Comparison of ENCODE assay signal across 8 cellular contexts in the genomic region with DNA sequence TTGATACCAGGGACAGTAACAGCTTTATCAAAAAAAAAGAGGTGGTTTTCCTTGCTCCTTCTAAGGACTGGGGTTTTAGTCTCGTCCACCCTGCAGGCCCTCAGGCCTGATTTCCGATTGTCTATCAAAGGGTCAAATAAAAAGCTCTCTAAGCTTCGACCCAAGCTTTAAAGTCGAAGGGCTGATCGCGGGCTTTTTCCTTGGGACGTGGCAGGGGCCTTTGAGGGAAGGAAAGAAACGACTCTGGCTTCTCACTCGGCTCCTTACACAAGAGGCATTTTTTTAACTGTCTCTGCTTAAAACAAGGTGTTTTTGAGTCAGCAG. TPM values are rescaled to one million over a fixed set of nuclear protein-coding genes. Genes with fewer than 3 reads are reported as not detected.
A peak's percentile ranks its signal among the peaks of the same experiment; 100 is the strongest.
DNase-seq lines count a peak whose midpoint lies in the region; ATAC-seq and TF ChIP-seq lines count a peak whose summit lies in the region.

No MANE protein-coding gene starts in this region.

- no peak for DNase-seq in Jurkat, Clone E6-1 (ENCODE audit: low read depth, low spot score)
- no peak for DNase-seq in colonic mucosa
- DNase-seq in nephron progenitor cell: no peak
- no peak for DNase-seq in GM13977 (ENCODE audit: low spot score)
- no peak for DNase-seq in NCI-H2196 treated with DMSO at 0.1 percent for 48 hours (lab: John Stamatoyannopoulos, UW; ENCODE audit: unreplicated experiment)
- no peak for DNase-seq in HT-29 (ENCODE audit: low spot score)

- in situ Hi-C loops in GM13977 (cut with MboI; ENCODE audit: low pct_unique_long_range_greater_than_20kb, low sequenced_read_pairs, unreplicated experiment): no loop called here

- H3K36me3 ChIP-seq in colonic mucosa: no peaks in the 10 kb centered on the region

- peak overlapping the region; percentile 33 to 93 for H3K9ac ChIP-seq in colonic mucosa (ENCODE audit: low read depth in 2 of 2, low read length in 2 of 2)

- peak overlapping the region; percentile 83 for H3K4me3 ChIP-seq in Jurkat, Clone E6-1 (ENCODE audit: low read length)
- peak overlapping the region; percentile 92 for H3K4me3 ChIP-seq in colonic mucosa

- peaks cover 3% of the 10 kb centered on the region for H3K4me1 ChIP-seq in colonic mucosa

- H3K9me3 Mint-ChIP-seq in nephron progenitor cell: no peaks in the 10 kb centered on the region

- H3K36me3 Mint-ChIP-seq in nephron progenitor cell (ENCODE audit: low read depth): peaks cover 15% of the 10 kb centered on the region

- H3K27ac Mint-ChIP-seq in nephron progenitor cell: peak overlapping the region; percentile 98

- peak overlapping the region; percentile 87 for H3K4me3 Mint-ChIP-seq in nephron progenitor cell

- H3K27ac ChIP-seq in C4-2B: peak overlapping the region; percentile 83
- H3K27ac ChIP-seq in colonic mucosa: peak overlapping the region; percentile 99

- peaks cover 5% of the 10 kb centered on the region for H3K27me3 Mint-ChIP-seq in nephron progenitor cell (ENCODE audit: low read depth, poor library complexity)

- ATAC-seq in GM18909 (IDR thresholded peaks at IDR 0.05; ENCODE audit: poor library complexity, unreplicated experiment): no peak

- peaks cover 18% of the 10 kb centered on the region for H3K4me1 Mint-ChIP-seq in nephron progenitor cell

- H3K9me3 ChIP-seq in colonic mucosa: no peaks in the 10 kb centered on the region

- TF ChIP-seq CTCF in C4-2B (conservative IDR thresholded peaks at IDR 0.05) (no peak), colonic mucosa (IDR thresholded peaks at IDR 0.05) (no peak), nephron progenitor cell (IDR thresholded peaks at IDR 0.05) (no peak), GM13977 (IDR thresholded peaks at IDR 0.05; ENCODE audit: extremely low read depth, insufficient read depth, missing control alignments) (no peak)

- no peaks in the 10 kb centered on the region for H3K27me3 ChIP-seq in colonic mucosa

- intact Hi-C loops in colonic mucosa (cut with DNase I): no loop called here

RNA-seq across cellular contexts. Expression of a gene that starts 0.4 kb away (rescaled TPM):
- polyA plus RNA-seq in Jurkat, Clone E6-1 (2012; ENCODE audit: insufficient read depth, insufficient read length): 5.0 TPM
- total RNA-seq in colonic mucosa: 10 to 100 TPM; 25.1 to 64.2 TPM
- total RNA-seq in HT-29 (2014; rRNA removed; shearing (Covaris generic)): 10.6 and 18.7 TPM in 2 replicates
